Comparison of ENCODE assay signal across 1 cellular context in genomic region chr2:212990697-212991096, GRCh38.
TF ChIP-seq lines count a peak whose summit lies in the region.

No MANE protein-coding gene starts in this region.

TF ChIP-seq in HepG2, 621 proteins besides CTCF, POLR2A, EP300 and RAD21 (continued from another document):
- TF ChIP-seq AHDC1 (CRISPR knock-in tag; IDR thresholded peaks at IDR 0.05; ENCODE audit: borderline replicate concordance) (no peak), NFYC (CRISPR knock-in tag; IDR thresholded peaks at IDR 0.05) (no peak), ZHX1 (CRISPR knock-in tag; IDR thresholded peaks at IDR 0.05; ENCODE audit: low read depth) (no peak), ARNT (IDR thresholded peaks at IDR 0.05) (no peak), MLLT10 (CRISPR knock-in tag; IDR thresholded peaks at IDR 0.05) (no peak), RFX5 (IDR thresholded peaks at IDR 0.05; ENCODE audit: low read depth, low read length) (no peak), PLRG1 (conservative IDR thresholded peaks at IDR 0.05) (no peak)
